In genomic region chr11:9015677-9016076, GRCh38 we compare ENCODE assay signal across 9 cellular contexts. TPM values are rescaled to one million over a fixed set of nuclear protein-coding genes. Genes with fewer than 3 reads are reported as not detected.
DNase-seq lines count a peak whose midpoint lies in the region; ATAC-seq and TF ChIP-seq lines count a peak whose summit lies in the region.
"Had no signal": no experiment of that assay in that cellular context is flagged by ENCODE, and none has a peak within 500 bp of the region (broad histone marks: within the 10 kb centered on the region; RNA-seq: fewer than 3 reads in every experiment).

No MANE protein-coding gene starts in this region.

- peaks cover 24% of the 10 kb centered on the region for H3K4me1 Mint-ChIP-seq in activated naive CD4-positive, alpha-beta T cell treated with anti-CD3 and anti-CD28 coated beads, Interleukin-2, amount 10 ng/mL, durations not matched to agents 7 days and 5 days
- peaks cover 3% of the 10 kb centered on the region for H3K4me1 Mint-ChIP-seq in glutamatergic neuron (ENCODE audit: low read depth, unreplicated experiment)

- H3K27me3 Mint-ChIP-seq in activated naive CD4-positive, alpha-beta T cell treated with anti-CD3 and anti-CD28 coated beads, Interleukin-2, amount 10 ng/mL, durations not matched to agents 7 days and 5 days, result peaks cover 10% of the 10 kb centered on the region
- H3K27me3 Mint-ChIP-seq in glutamatergic neuron (ENCODE audit: unreplicated experiment), result peaks cover 2% of the 10 kb centered on the region

- in situ Hi-C loops in SK-MEL-5 (cut with HindIII; ENCODE audit: low pct_unique_long_range_greater_than_20kb, low sequenced_read_pairs), result no loop called here

- H3K9me3 Mint-ChIP-seq in activated naive CD4-positive, alpha-beta T cell treated with anti-CD3 and anti-CD28 coated beads, Interleukin-2, amount 10 ng/mL, durations not matched to agents 7 days and 5 days, result no peaks in the 10 kb centered on the region
- H3K9me3 Mint-ChIP-seq in glutamatergic neuron (ENCODE audit: unreplicated experiment), result no peaks in the 10 kb centered on the region
- H3K9me3 Mint-ChIP-seq: T-helper 1 cell treated with Interleukin-12 subunit alpha and Interleukin-12 subunit beta and Interleukin-4 antibody, amounts not matched to agents 30 μg/mL and 1 μg/mL, for 36 hours had no signal

- ATAC-seq in GM21447 (IDR thresholded peaks at IDR 0.05; ENCODE audit: unreplicated experiment) (peak; percentile 72), HG02759 (IDR thresholded peaks at IDR 0.05; ENCODE audit: unreplicated experiment) (no peak)

- TF ChIP-seq CTCF in glutamatergic neuron (IDR thresholded peaks at IDR 0.05; ENCODE audit: partially characterized antibody, unreplicated experiment), result peak; percentile 91

- no peaks in the 10 kb centered on the region for H3K36me3 Mint-ChIP-seq in activated naive CD4-positive, alpha-beta T cell treated with anti-CD3 and anti-CD28 coated beads, Interleukin-2, amount 10 ng/mL, durations not matched to agents 7 days and 5 days
- H3K36me3 Mint-ChIP-seq in glutamatergic neuron (ENCODE audit: unreplicated experiment), result no peaks in the 10 kb centered on the region

- DNase-seq in COLO829 (ENCODE audit: low spot score) (peak; percentile 83), M059J (ENCODE audit: low read depth) (peak; percentile 80), SK-MEL-5 (ENCODE audit: low read depth, low spot score) (peak; percentile 87), glutamatergic neuron (peak; percentile 68), pons (ENCODE audit: low spot score) (peak; percentile 86)
- DNase-seq in activated naive CD4-positive, alpha-beta T cell treated with anti-CD3 and anti-CD28 coated beads, Interleukin-2, amount 10 ng/mL, durations not matched to agents 7 days and 5 days, result peak; percentile 73

- H3K4me3 Mint-ChIP-seq in activated naive CD4-positive, alpha-beta T cell treated with anti-CD3 and anti-CD28 coated beads, Interleukin-2, amount 10 ng/mL, durations not matched to agents 7 days and 5 days, result no peak overlapping the region
- H3K4me3 Mint-ChIP-seq in glutamatergic neuron (ENCODE audit: unreplicated experiment), result no peak overlapping the region
- H3K4me3 Mint-ChIP-seq: T-helper 1 cell treated with Interleukin-12 subunit alpha and Interleukin-12 subunit beta and Interleukin-4 antibody, amounts not matched to agents 30 μg/mL and 1 μg/mL, for 36 hours had no signal

- H3K27ac Mint-ChIP-seq in activated naive CD4-positive, alpha-beta T cell treated with anti-CD3 and anti-CD28 coated beads, Interleukin-2, amount 10 ng/mL, durations not matched to agents 7 days and 5 days, result no peak overlapping the region
- no peak overlapping the region for H3K27ac Mint-ChIP-seq in glutamatergic neuron (ENCODE audit: unreplicated experiment)
- H3K27ac Mint-ChIP-seq: T-helper 1 cell treated with Interleukin-12 subunit alpha and Interleukin-12 subunit beta and Interleukin-4 antibody, amounts not matched to agents 30 μg/mL and 1 μg/mL, for 36 hours had no signal

- CTCF ChIA-PET in activated naive CD4-positive, alpha-beta T cell treated with anti-CD3 and anti-CD28 coated beads, Interleukin-2, amount 10 ng/mL, durations not matched to agents 7 days and 5 days (lab: Charles Lee), result interaction anchor here (0.7 to 9.0 kb wide), 27 partner anchors 9 to 491 kb away, joined by 3 to 158 read pairs (median 4); partner anchors contain the start of gene TMEM9B

RNA-seq across cellular contexts. Expression of gene NRIP3, which starts 11.9 kb away (rescaled TPM):
- 30.5 and 35.6 TPM in 2 replicates for total RNA-seq in M059J (2014; rRNA removed; shearing (Covaris generic))
- total RNA-seq in SK-MEL-5 (2014; rRNA removed; shearing (Covaris generic)), result 9.7 and 11.1 TPM in 2 replicates
- 12.6 and 18.8 TPM in 2 replicates for polyA plus RNA-seq in SK-MEL-5 (2015; cell fraction: cytosol; rRNA removed)
- polyA plus RNA-seq in SK-MEL-5 (2015; cell fraction: nucleus; rRNA removed), result 8.6 and 20.7 TPM in 2 replicates
- total RNA-seq in glutamatergic neuron (ENCODE audit: unreplicated experiment), result 2.7 TPM

RNA-seq across cellular contexts. Expression of gene TMEM9B, which starts 51.4 kb away (rescaled TPM):
- total RNA-seq in M059J (2014; rRNA removed; shearing (Covaris generic)), result 63.0 and 72.1 TPM in 2 replicates
- 50.1 and 56.8 TPM in 2 replicates for total RNA-seq in SK-MEL-5 (2014; rRNA removed; shearing (Covaris generic))
- polyA plus RNA-seq in SK-MEL-5 (2015; cell fraction: cytosol; rRNA removed), result 38.9 and 47.7 TPM in 2 replicates
- 14.4 and 26.7 TPM in 2 replicates for polyA plus RNA-seq in SK-MEL-5 (2015; cell fraction: nucleus; rRNA removed)
- total RNA-seq in glutamatergic neuron (ENCODE audit: unreplicated experiment), result 31.3 TPM
